Comparison of ENCODE assay signal across 25 cellular contexts in genomic region chr17:66605561-66605960, GRCh38.
DNase-seq lines count a peak whose midpoint lies in the region; ATAC-seq, FAIRE-seq and TF ChIP-seq lines count a peak whose summit lies in the region.
"Had no signal": no experiment of that assay in that cellular context is flagged by ENCODE, and none has a peak within 500 bp of the region (broad histone marks: within the 10 kb centered on the region; RNA-seq: fewer than 3 reads in every experiment).

No MANE protein-coding gene starts in this region.

- H3K4me3 Mint-ChIP-seq in stimulated activated naive CD8-positive, alpha-beta T cell treated with anti-CD3 and anti-CD28 coated beads, Interleukin-15, Interleukin-2, amounts not matched to agents 100 ng/mL and 50 ng/mL, for 24 hours: no peak overlapping the region
- H3K4me3 Mint-ChIP-seq in stimulated activated naive CD8-positive, alpha-beta T cell treated with anti-CD3 and anti-CD28 coated beads, Interleukin-15, amount 100 ng/mL, for 72 hours: no peak overlapping the region
- H3K4me3 Mint-ChIP-seq: CD14-positive monocyte; CD4-positive, alpha-beta T cell; CD8-positive, alpha-beta memory T cell; GM23338; H9 had no signal

- WGBS in small intestine, 3 donors: 73 to 87% (median 77%) methylated on average over 4 of the region's 4 CpGs

- H3K4me1 ChIP-seq in adipocyte (ENCODE audit: control insufficient read depth, insufficient read depth, low read length) (no peaks in the 10 kb centered on the region), small intestine (ENCODE audit: control insufficient read depth in 2 of 2, insufficient read depth in 1 of 2, low read depth in 1 of 2, low read length in 1 of 2) (peaks cover 0 to 4% of the 10 kb centered on the region in 2 donors)
- H3K4me1 ChIP-seq: BE2C had no signal

- no peak overlapping the region for H3K4me3 ChIP-seq in adipocyte (ENCODE audit: low read length)
- H3K4me3 ChIP-seq in fibroblast of the aortic adventitia (ENCODE audit: low read depth, low read length): no peak overlapping the region
- H3K4me3 ChIP-seq in small intestine (ENCODE audit: low read depth in 1 of 2, low read length in 2 of 2): no peak overlapping the region
- H3K4me3 ChIP-seq: BLaER1 treated with 17β-estradiol and CSF1 and Interleukin-3, amounts not matched to agents 10 nM and 100 nM; GM23338 had no signal

- DNase-seq in stimulated activated naive CD8-positive, alpha-beta T cell treated with anti-CD3 and anti-CD28 coated beads, Interleukin-15, amount 100 ng/mL, for 72 hours: no peak
- peak; percentile 31 for DNase-seq in adipocyte (ENCODE audit: low read depth)
- peak; percentile 14 for DNase-seq in fibroblast of the aortic adventitia (ENCODE audit: low read depth)
- no peak for DNase-seq in HUDEP-2 (lab: John Stamatoyannopoulos, UW; ENCODE audit: unreplicated experiment in 76 of 76)
- DNase-seq in NCI-H1417 (lab: John Stamatoyannopoulos, UW): no peak
- no peak for DNase-seq in small intestine
- DNase-seq: AML-193; BE2C; CD4-positive, alpha-beta T cell; CD8-positive, alpha-beta memory T cell; DMS 273 treated with DMSO at 0.1 percent for 48 hours; DMS79; GF-D8; H9 had no signal

- H3K27ac Mint-ChIP-seq in stimulated activated naive CD8-positive, alpha-beta T cell treated with anti-CD3 and anti-CD28 coated beads, Interleukin-15, Interleukin-2, amounts not matched to agents 100 ng/mL and 50 ng/mL, for 24 hours: peak overlapping the region; percentile 5
- H3K27ac Mint-ChIP-seq in stimulated activated naive CD8-positive, alpha-beta T cell treated with anti-CD3 and anti-CD28 coated beads, Interleukin-15, amount 100 ng/mL, for 72 hours: no peak overlapping the region
- H3K27ac Mint-ChIP-seq: CD14-positive monocyte; CD4-positive, alpha-beta T cell; GM23338; H9 had no signal

- H3K9ac ChIP-seq in adipocyte (ENCODE audit: low read length): no peak overlapping the region
- H3K9ac ChIP-seq: BLaER1 treated with 17β-estradiol and CSF1 and Interleukin-3, amounts not matched to agents 10 nM and 100 nM had no signal

- no peaks in the 10 kb centered on the region for H3K36me3 ChIP-seq in adipocyte (ENCODE audit: control insufficient read depth, insufficient read depth, low read length, severe bottlenecking)
- no peaks in the 10 kb centered on the region for H3K36me3 ChIP-seq in small intestine (ENCODE audit: control insufficient read depth in 2 of 2, insufficient read depth in 2 of 2, low read length in 2 of 2)
- H3K36me3 ChIP-seq: BE2C had no signal

- H3K27me3 ChIP-seq in adipocyte (replicated peaks; ENCODE audit: control insufficient read depth, insufficient read depth, low read length): no peaks in the 10 kb centered on the region
- no peaks in the 10 kb centered on the region for H3K27me3 ChIP-seq in small intestine (ENCODE audit: control insufficient read depth in 2 of 2, insufficient read depth in 2 of 2, low read length in 2 of 2)
- H3K27me3 ChIP-seq: BE2C; BLaER1 treated with 17β-estradiol and CSF1 and Interleukin-3, amounts not matched to agents 10 nM and 100 nM had no signal

- peaks cover 6% of the 10 kb centered on the region for H3K9me3 Mint-ChIP-seq in stimulated activated naive CD8-positive, alpha-beta T cell treated with anti-CD3 and anti-CD28 coated beads, Interleukin-15, Interleukin-2, amounts not matched to agents 100 ng/mL and 50 ng/mL, for 24 hours
- peaks cover 14 to 21% of the 10 kb centered on the region in 2 donors for H3K9me3 Mint-ChIP-seq in stimulated activated naive CD8-positive, alpha-beta T cell treated with anti-CD3 and anti-CD28 coated beads, Interleukin-15, amount 100 ng/mL, for 72 hours
- H3K9me3 Mint-ChIP-seq: H9 had no signal

- FAIRE-seq in small intestine (lab: Jason Lieb, UNC): no peak
- FAIRE-seq: A204.1, D721Med, GM12891, GM19239 had no signal

- H3K27ac ChIP-seq in small intestine (ENCODE audit: low read depth in 1 of 2, low read length in 1 of 2): no peak overlapping the region
- H3K27ac ChIP-seq: 22Rv1; BLaER1 treated with 17β-estradiol and CSF1 and Interleukin-3, amounts not matched to agents 10 nM and 100 nM had no signal

- no peak for ATAC-seq in stimulated activated naive CD8-positive, alpha-beta T cell treated with anti-CD3 and anti-CD28 coated beads, Interleukin-15, amount 100 ng/mL, for 72 hours
- ATAC-seq in GM18868 (IDR thresholded peaks at IDR 0.05; ENCODE audit: unreplicated experiment): no peak
- ATAC-seq: GM23338, HCT116 had no signal

- peaks cover 9% of the 10 kb centered on the region for H3K4me1 Mint-ChIP-seq in stimulated activated naive CD8-positive, alpha-beta T cell treated with anti-CD3 and anti-CD28 coated beads, Interleukin-15, Interleukin-2, amounts not matched to agents 100 ng/mL and 50 ng/mL, for 24 hours (ENCODE audit: low read depth)
- H3K4me1 Mint-ChIP-seq in stimulated activated naive CD8-positive, alpha-beta T cell treated with anti-CD3 and anti-CD28 coated beads, Interleukin-15, amount 100 ng/mL, for 72 hours: peaks cover 15% of the 10 kb centered on the region

- peaks cover 48% of the 10 kb centered on the region for H3K36me3 Mint-ChIP-seq in stimulated activated naive CD8-positive, alpha-beta T cell treated with anti-CD3 and anti-CD28 coated beads, Interleukin-15, Interleukin-2, amounts not matched to agents 100 ng/mL and 50 ng/mL, for 24 hours (ENCODE audit: low read depth)

- TF ChIP-seq CTCF in fibroblast of the aortic adventitia (IDR thresholded peaks at IDR 0.05; ENCODE audit: insufficient read depth, low read length): no peak

- H3K27me3 Mint-ChIP-seq in stimulated activated naive CD8-positive, alpha-beta T cell treated with anti-CD3 and anti-CD28 coated beads, Interleukin-15, Interleukin-2, amounts not matched to agents 100 ng/mL and 50 ng/mL, for 24 hours: no peaks in the 10 kb centered on the region
- H3K27me3 Mint-ChIP-seq in stimulated activated naive CD8-positive, alpha-beta T cell treated with anti-CD3 and anti-CD28 coated beads, Interleukin-15, amount 100 ng/mL, for 72 hours: no peaks in the 10 kb centered on the region
- H3K27me3 Mint-ChIP-seq: CD4-positive, alpha-beta T cell; CD8-positive, alpha-beta memory T cell had no signal

- no peaks in the 10 kb centered on the region for H3K9me3 ChIP-seq in adipocyte (ENCODE audit: control insufficient read depth, low read length)
- no peaks in the 10 kb centered on the region for H3K9me3 ChIP-seq in small intestine (ENCODE audit: control insufficient read depth, low read depth)
- H3K9me3 ChIP-seq: BE2C had no signal

Comparison
In these comparisons a context has a peak if more than half of its experiments do, and no peak if none do; other contexts are left out.
1. DNase-seq: peak in adipocyte (single experiment) and fibroblast of the aortic adventitia (single experiment); none in stimulated activated naive CD8-positive, alpha-beta T cell treated with anti-CD3 and anti-CD28 coated beads, Interleukin-15, amount 100 ng/mL, for 72 hours (0 of 2), HUDEP-2 (0 of 76), NCI-H1417 (0 of 3) and small intestine (single experiment).